In genomic region chr12:13082866-13083265, GRCh38 we compare ENCODE assay signal across 26 cellular contexts. TPM values are rescaled to one million over a fixed set of nuclear protein-coding genes. Genes with fewer than 3 reads are reported as not detected.
"Had no signal": no experiment of that assay in that cellular context is flagged by ENCODE, and none has a peak within 500 bp of the region (broad histone marks: within the 10 kb centered on the region; RNA-seq: fewer than 3 reads in every experiment).

No MANE protein-coding gene starts in this region.

- FAIRE-seq: endothelial cell of umbilical vein had no signal

- DNase-seq: effector CD4-positive, alpha-beta T cell; endodermal cell; foreskin keratinocyte; head of caudate nucleus; hippocampal formation; kidney glomerular epithelial cell; mesendoderm; naive B cell; psoas muscle; retina; right lobe of liver; spleen; stimulated activated CD4-positive, alpha-beta T cell treated with anti-CD3 and anti-CD28 coated beads, Interleukin-15, amount 100 ng/mL, for 24 hours; stimulated activated CD4-positive, alpha-beta T cell treated with anti-CD3 and anti-CD28 coated beads, Interleukin-1b, Interleukin-23, amount 100 ng/mL, for 48 hours; stimulated activated CD4-positive, alpha-beta T cell treated with anti-CD3 and anti-CD28 coated beads, Interleukin-4, amount 100 ng/mL, for 24 hours; tibial artery; upper lobe of left lung had no signal

- H3K4me1 Mint-ChIP-seq: naive B cell, nephron had no signal

- H3K4me3 ChIP-seq: psoas muscle, right lobe of liver, spleen, tibial artery, upper lobe of left lung, vagina had no signal

- ATAC-seq: foreskin keratinocyte; psoas muscle; right lobe of liver; stimulated activated memory B cell treated with anti-CD40 and anti-IgM and Interleukin-4, amounts not matched to agents 10 μg/mL and 1 μg/mL and 100 μg/mL, for 72 hours had no signal

- H3K27me3 Mint-ChIP-seq: naive B cell; stimulated activated memory B cell treated with anti-CD40 and anti-IgM and Interleukin-4, amounts not matched to agents 10 μg/mL and 1 μg/mL and 100 μg/mL, for 72 hours; stimulated activated naive CD8-positive, alpha-beta T cell treated with anti-CD3 and anti-CD28 coated beads, Interleukin-15, Interleukin-2, amounts not matched to agents 100 ng/mL and 50 ng/mL, for 24 hours had no signal

- H3K9me3 ChIP-seq: psoas muscle, right lobe of liver, spleen, tibial artery, upper lobe of left lung, vagina had no signal

- H3K27me3 ChIP-seq: foreskin keratinocyte, right lobe of liver, spleen, tibial artery, upper lobe of left lung, vagina had no signal

- H3K9me3 Mint-ChIP-seq: naive B cell; stimulated activated memory B cell treated with anti-CD40 and anti-IgM and Interleukin-4, amounts not matched to agents 10 μg/mL and 1 μg/mL and 100 μg/mL, for 72 hours; stimulated activated naive CD8-positive, alpha-beta T cell treated with anti-CD3 and anti-CD28 coated beads, Interleukin-15, Interleukin-2, amounts not matched to agents 100 ng/mL and 50 ng/mL, for 24 hours had no signal

- H3K4me1 ChIP-seq: psoas muscle, right lobe of liver, spleen, tibial artery had no signal

- H3K36me3 ChIP-seq: vagina had no signal

- H3K4me3 Mint-ChIP-seq: endodermal cell; naive B cell; nephron; stimulated activated memory B cell treated with anti-CD40 and anti-IgM and Interleukin-4, amounts not matched to agents 10 μg/mL and 1 μg/mL and 100 μg/mL, for 72 hours; stimulated activated naive CD8-positive, alpha-beta T cell treated with anti-CD3 and anti-CD28 coated beads, Interleukin-15, Interleukin-2, amounts not matched to agents 100 ng/mL and 50 ng/mL, for 24 hours had no signal

- H3K27ac Mint-ChIP-seq: endodermal cell; nephron; stimulated activated memory B cell treated with anti-CD40 and anti-IgM and Interleukin-4, amounts not matched to agents 10 μg/mL and 1 μg/mL and 100 μg/mL, for 72 hours; stimulated activated naive CD8-positive, alpha-beta T cell treated with anti-CD3 and anti-CD28 coated beads, Interleukin-15, Interleukin-2, amounts not matched to agents 100 ng/mL and 50 ng/mL, for 24 hours had no signal

- H3K27ac ChIP-seq: foreskin keratinocyte, psoas muscle, right lobe of liver, spleen, tibial artery, upper lobe of left lung, vagina had no signal

RNA-seq across cellular contexts. Expression of gene GSG1, which starts 20.6 kb away (rescaled TPM):
- total RNA-seq: dermis microvascular lymphatic vessel endothelial cell, endothelial cell of umbilical vein, foreskin keratinocyte, liver, lung microvascular endothelial cell, psoas muscle, right lobe of liver, spleen, temporal lobe, upper lobe of left lung, vagina had no signal
- polyA plus RNA-seq: endothelial cell of umbilical vein, liver, psoas muscle, spleen had no signal
